ENCODE assay signal across 8 cellular contexts in genomic region chr3:41961750-41962679, GRCh38. TPM values are rescaled to one million over a fixed set of nuclear protein-coding genes. Genes with fewer than 3 reads are reported as not detected.
DNase-seq lines count a peak whose midpoint lies in the region; ATAC-seq and TF ChIP-seq lines count a peak whose summit lies in the region.

ULK4 (minus strand) TSS chr3:41962103; CDS start chr3:41954759, 7,344 bp downstream.

- no peaks in the 10 kb centered on the region for H3K27me3 Mint-ChIP-seq in activated naive CD4-positive, alpha-beta T cell treated with anti-CD3 and anti-CD28 coated beads for 36 hours (ENCODE audit: low read depth)

- intact Hi-C loops in activated naive CD4-positive, alpha-beta T cell treated with anti-CD3 and anti-CD28 coated beads for 36 hours (cut with micrococcal nuclease), result loop anchor here (1.0 to 5.0 kb wide), 10 partner anchors 51 to 1653 kb away; partner anchors contain the start of genes CTNNB1, EIF1B, HIGD1A and NKTR

- TF ChIP-seq POLR2A in gastroesophageal sphincter (IDR thresholded peaks at IDR 0.05), result peak; percentile 13 to 45

- peak within 1 kb of the TSS; percentile 58 to 74 for H3K4me3 ChIP-seq in gastroesophageal sphincter
- H3K4me3 ChIP-seq in neutrophil (ENCODE audit: low read depth in 1 of 2, low read length in 1 of 2), result peak within 1 kb of the TSS; percentile 74 to 92

- POLR2A ChIA-PET in HEK293T (lab: Yijun Ruan, JAX), result interaction anchor here (1.4 kb wide), 1 partner anchor 638 kb away, joined by 4 read pairs; the partner anchor contains the start of gene NKTR

- TF ChIP-seq EP300 in gastroesophageal sphincter (IDR thresholded peaks at IDR 0.05), result no peak

- peak; percentile 97 for ATAC-seq in gastroesophageal sphincter

- TF ChIP-seq CTCF in gastroesophageal sphincter (IDR thresholded peaks at IDR 0.05), result no peak
- no peak for TF ChIP-seq CTCF in neutrophil (IDR thresholded peaks at IDR 0.05)

- H3K36me3 ChIP-seq in gastroesophageal sphincter (no peaks in the 10 kb centered on the region), neutrophil (no peaks in the 10 kb centered on the region)

- no peaks in the 10 kb centered on the region for H3K27me3 ChIP-seq in gastroesophageal sphincter
- no peaks in the 10 kb centered on the region for H3K27me3 ChIP-seq in neutrophil

- DNase-seq in GF-D8 (lab: John Stamatoyannopoulos, UW) (peak; percentile 98), HEK293T (ENCODE audit: extremely low spot score) (peak; percentile 91), MV-4-11 (lab: John Stamatoyannopoulos, UW) (peak; percentile 100), SK-MEL-5 (ENCODE audit: low read depth, low spot score) (peak; percentile 99), substantia nigra (lab: John Stamatoyannopoulos, UW) (peak; percentile 69 to 98 (median 97))
- peak; percentile 97 for DNase-seq in activated naive CD4-positive, alpha-beta T cell treated with anti-CD3 and anti-CD28 coated beads for 36 hours

- in situ Hi-C loops in SK-MEL-5 (cut with HindIII; ENCODE audit: low pct_unique_long_range_greater_than_20kb, low sequenced_read_pairs), result no loop called here

- H3K27ac ChIP-seq in gastroesophageal sphincter (peak within 1 kb of the TSS; percentile 59 to 89 (median 87)), neutrophil (peak within 1 kb of the TSS; percentile 79), substantia nigra (ENCODE audit: low read depth, low read length, poor library complexity, severe bottlenecking) (peak within 1 kb of the TSS; percentile 71)

- no peaks in the 10 kb centered on the region for H3K9me3 Mint-ChIP-seq in activated naive CD4-positive, alpha-beta T cell treated with anti-CD3 and anti-CD28 coated beads for 36 hours

- H3K4me1 ChIP-seq in gastroesophageal sphincter (peaks cover 0 to 19% (median 5%) of the 10 kb centered on the region in 3 donors), neutrophil (ENCODE audit: control insufficient read depth in 1 of 2, insufficient read depth in 1 of 2, low read depth in 1 of 2, low read length in 1 of 2) (peaks cover 12 to 14% of the 10 kb centered on the region in 2 experiments)

- CTCF ChIA-PET in HEK293T (lab: Yijun Ruan, JAX), result no interaction called here
- CTCF ChIA-PET in activated naive CD4-positive, alpha-beta T cell treated with anti-CD3 and anti-CD28 coated beads for 36 hours (lab: Charles Lee), result interaction anchor here (1.0 kb wide), 1 partner anchor 216 kb away, joined by 3 read pairs; no protein-coding TSS in a partner anchor

- H3K27ac Mint-ChIP-seq in activated naive CD4-positive, alpha-beta T cell treated with anti-CD3 and anti-CD28 coated beads for 36 hours, result peak within 1 kb of the TSS; percentile 87

- H3K9me3 ChIP-seq in gastroesophageal sphincter (no peaks in the 10 kb centered on the region), neutrophil (no peaks in the 10 kb centered on the region)

- peaks cover 13% of the 10 kb centered on the region for H3K4me1 Mint-ChIP-seq in activated naive CD4-positive, alpha-beta T cell treated with anti-CD3 and anti-CD28 coated beads for 36 hours (ENCODE audit: low read depth)

- WGBS in gastroesophageal sphincter (ENCODE audit: low coverage in 1 of 2), 2 donors, result 0% methylated on average over 8 to 18 of the region's 58 CpGs

- H3K36me3 Mint-ChIP-seq in activated naive CD4-positive, alpha-beta T cell treated with anti-CD3 and anti-CD28 coated beads for 36 hours (ENCODE audit: low read depth), result no peaks in the 10 kb centered on the region

- peak within 1 kb of the TSS; percentile 99 for H3K4me3 Mint-ChIP-seq in activated naive CD4-positive, alpha-beta T cell treated with anti-CD3 and anti-CD28 coated beads for 36 hours

TF ChIP-seq in HEK293T, 16 proteins besides CTCF, POLR2A, EP300 and RAD21:
- TF ChIP-seq FOXM1 (IDR thresholded peaks at IDR 0.05; ENCODE audit: borderline replicate concordance) (peak; percentile 94), TARDBP (IDR thresholded peaks at IDR 0.05) (no peak), SP1 (IDR thresholded peaks at IDR 0.05) (no peak), L3MBTL2 (conservative IDR thresholded peaks at IDR 0.05) (peak; percentile 86), BHLHE40 (IDR thresholded peaks at IDR 0.05; ENCODE audit: borderline replicate concordance) (peak; percentile 80), FOXK2 (IDR thresholded peaks at IDR 0.05) (no peak), CTBP1 (IDR thresholded peaks at IDR 0.05; ENCODE audit: borderline replicate concordance) (no peak; the same call in 1 of the 2 replicates), ARNT (IDR thresholded peaks at IDR 0.05) (no peak), ZNF384 (IDR thresholded peaks at IDR 0.05) (no peak), SUZ12 (IDR thresholded peaks at IDR 0.05) (no peak), NFRKB (IDR thresholded peaks at IDR 0.05) (no peak), HDGF (IDR thresholded peaks at IDR 0.05; ENCODE audit: borderline replicate concordance) (no peak; the same call in 1 of the 2 replicates), ELF4 (IDR thresholded peaks at IDR 0.05) (peak; percentile 98), LEF1 (IDR thresholded peaks at IDR 0.05; ENCODE audit: borderline replicate concordance) (no peak)
- TF ChIP-seq, protein P1, sequence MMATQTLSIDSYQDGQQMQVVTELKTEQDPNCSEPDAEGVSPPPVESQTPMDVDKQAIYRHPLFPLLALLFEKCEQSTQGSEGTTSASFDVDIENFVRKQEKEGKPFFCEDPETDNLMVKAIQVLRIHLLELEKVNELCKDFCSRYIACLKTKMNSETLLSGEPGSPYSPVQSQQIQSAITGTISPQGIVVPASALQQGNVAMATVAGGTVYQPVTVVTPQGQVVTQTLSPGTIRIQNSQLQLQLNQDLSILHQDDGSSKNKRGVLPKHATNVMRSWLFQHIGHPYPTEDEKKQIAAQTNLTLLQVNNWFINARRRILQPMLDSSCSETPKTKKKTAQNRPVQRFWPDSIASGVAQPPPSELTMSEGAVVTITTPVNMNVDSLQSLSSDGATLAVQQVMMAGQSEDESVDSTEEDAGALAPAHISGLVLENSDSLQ (IDR thresholded peaks at IDR 0.05), result no peak

RNA-seq across cellular contexts. Expression of gene ULK4, which starts in this region (rescaled TPM):
- total RNA-seq in SK-MEL-5 (2014; rRNA removed; shearing (Covaris generic)), result 20.9 and 30.4 TPM in 2 replicates
- 6.9 and 18.5 TPM in 2 replicates for polyA plus RNA-seq in SK-MEL-5 (2015; cell fraction: cytosol; rRNA removed)
- polyA plus RNA-seq in SK-MEL-5 (2015; cell fraction: nucleus; rRNA removed), result 19.1 and 19.9 TPM in 2 replicates
- 1 to 10 TPM; 8.5 to 9.1 TPM for total RNA-seq in activated naive CD4-positive, alpha-beta T cell treated with anti-CD3 and anti-CD28 coated beads for 36 hours
- 10 to 100 TPM in 2 of 4 donors, 1 to 10 TPM in 2; 3.8 to 15.4 (median 8.8) TPM for total RNA-seq in gastroesophageal sphincter

Comparison
In these comparisons a context has a peak if more than half of its experiments do, and no peak if none do; other contexts are left out.
1. Peak in every context shown above with its lines: DNase-seq, ATAC-seq, H3K4me3 ChIP-seq and H3K27ac ChIP-seq.